7 cellular contexts compared by ENCODE assay signal in the genomic region with DNA sequence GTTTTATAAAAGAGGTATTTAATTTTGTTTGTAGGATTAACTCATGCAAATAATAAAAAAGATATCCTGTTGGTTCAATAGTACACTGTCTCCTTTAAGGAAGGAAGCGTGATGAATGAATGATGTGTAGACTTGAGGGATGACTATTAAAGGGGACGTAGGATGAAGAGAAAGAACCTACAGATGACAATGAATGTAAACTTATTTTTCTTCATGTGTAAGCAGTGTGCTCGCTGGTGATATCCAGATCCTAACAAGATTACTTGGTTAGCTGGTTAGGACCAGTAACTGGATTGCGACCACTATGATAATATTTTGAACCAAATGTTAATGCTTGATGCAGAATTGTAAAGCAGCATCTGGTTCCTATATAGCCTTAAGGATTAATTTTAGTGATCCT. TPM values are rescaled to one million over a fixed set of nuclear protein-coding genes. Genes with fewer than 3 reads are reported as not detected.
DNase-seq lines count a peak whose midpoint lies in the region; ATAC-seq, FAIRE-seq and TF ChIP-seq lines count a peak whose summit lies in the region.

No MANE protein-coding gene starts in this region.

- POLR2A ChIA-PET in HCT116 (lab: Charles Lee): interaction anchor here (0.6 to 1.1 kb wide), 2 partner anchors 11 to 106 kb away, joined by 3 read pairs; no protein-coding TSS in a partner anchor

- CTCF ChIA-PET in HCT116 (lab: Charles Lee): no interaction called here

- in situ Hi-C loops in SK-MEL-5 (cut with HindIII; ENCODE audit: low pct_unique_long_range_greater_than_20kb, low sequenced_read_pairs): no loop called here

- TF ChIP-seq RAD21 in HCT116 (IDR thresholded peaks at IDR 0.05; ENCODE audit: low read depth): no peak

- RAD21 ChIA-PET in HCT116 (lab: Charles Lee; ENCODE audit: low non-redundant PET in 1 of 2, low total read pairs in 2 of 2, uncharacterized antibody in 2 of 2, unreplicated experiment in 2 of 2): no interaction called here

- no peak for FAIRE-seq in small intestine (lab: Jason Lieb, UNC)

- no peak overlapping the region for H3K4me3 ChIP-seq in HCT116 (replicated peaks in 1 of 2; ENCODE audit: low read depth in 1 of 2, low read length in 2 of 2)
- H3K4me3 ChIP-seq in fibroblast of the aortic adventitia (ENCODE audit: low read depth, low read length): peak overlapping the region; percentile 90
- peak overlapping the region; percentile 19 to 54 for H3K4me3 ChIP-seq in small intestine (ENCODE audit: low read depth in 1 of 2, low read length in 2 of 2)

- H3K36me3 ChIP-seq in HCT116 (ENCODE audit: control insufficient read depth in 1 of 2, insufficient read depth in 2 of 2, low read length in 2 of 2) (peaks cover 21 to 30% of the 10 kb centered on the region in 2 experiments), small intestine (ENCODE audit: control insufficient read depth in 2 of 2, insufficient read depth in 2 of 2, low read length in 2 of 2) (no peaks in the 10 kb centered on the region)

- H3K9ac ChIP-seq in HCT116 (ENCODE audit: low read length): peak overlapping the region; percentile 16; the same call in 1 of the 2 replicates

- DNase-seq in HCT116 (ENCODE audit: low read depth, low spot score) (no peak), SK-MEL-5 (ENCODE audit: low read depth, low spot score) (peak; percentile 22), fibroblast of the aortic adventitia (ENCODE audit: low read depth) (no peak), small intestine (no peak), DMS53 treated with DMSO at 0.1 percent for 48 hours (lab: John Stamatoyannopoulos, UW; ENCODE audit: unreplicated experiment) (no peak)

- H3K9me2 ChIP-seq in HCT116 (ENCODE audit: insufficient read depth): no peaks in the 10 kb centered on the region

- 2 to 24% (median 8%) methylated on average over 4 of the region's 4 CpGs for WGBS in small intestine, 3 donors

- no peak overlapping the region for H2AFZ ChIP-seq in HCT116 (ENCODE audit: low read depth, low read length, poor library complexity, severe bottlenecking)

- H3K4me1 ChIP-seq in HCT116 (ENCODE audit: control insufficient read depth in 1 of 2, insufficient read depth in 2 of 2, low read length in 2 of 2) (peaks cover 32 to 72% of the 10 kb centered on the region in 2 experiments), small intestine (ENCODE audit: control insufficient read depth in 2 of 2, insufficient read depth in 1 of 2, low read depth in 1 of 2, low read length in 1 of 2) (no peaks in the 10 kb centered on the region)

- TF ChIP-seq CTCF in HCT116 (IDR thresholded peaks at IDR 0.05 in 2 of 3, conservative IDR thresholded peaks at IDR 0.05 in 1 of 3; ENCODE audit: borderline replicate concordance in 1 of 3, insufficient read depth in 1 of 3, low read depth in 2 of 3, low read length in 2 of 3) (no peak), fibroblast of the aortic adventitia (IDR thresholded peaks at IDR 0.05; ENCODE audit: insufficient read depth, low read length) (no peak)

- no peaks in the 10 kb centered on the region for H3K9me3 ChIP-seq in HCT116 (ENCODE audit: control insufficient read depth in 1 of 2, insufficient read depth in 1 of 2, low read depth in 1 of 2, low read length in 2 of 2)
- H3K9me3 ChIP-seq in small intestine (ENCODE audit: control insufficient read depth, low read depth): no peaks in the 10 kb centered on the region

- BruUV-seq in HCT116 (replicated peaks; lab: Mats Ljungman, UMichigan): no TSS peak

- H3K79me2 ChIP-seq in HCT116 (ENCODE audit: insufficient read depth, low read length): peaks cover 58% of the 10 kb centered on the region

- TF ChIP-seq POLR2A in HCT116 (IDR thresholded peaks at IDR 0.05; ENCODE audit: borderline replicate concordance, extremely low read depth, insufficient read depth, insufficient read length): no peak

- ATAC-seq in HCT116: no peak
- ATAC-seq in HG03139 (IDR thresholded peaks at IDR 0.05; ENCODE audit: unreplicated experiment): no peak
- ATAC-seq in GM19455 (IDR thresholded peaks at IDR 0.05; ENCODE audit: unreplicated experiment): no peak

- H3K27ac ChIP-seq in HCT116 (ENCODE audit: low read depth, low read length) (no peak overlapping the region), small intestine (ENCODE audit: low read depth in 1 of 2, low read length in 1 of 2) (peak overlapping the region in 1 of 2 donors; percentile 24)

- H3K27me3 ChIP-seq in HCT116 (ENCODE audit: insufficient read depth, low read length): no peaks in the 10 kb centered on the region
- H3K27me3 ChIP-seq in small intestine (ENCODE audit: control insufficient read depth in 2 of 2, insufficient read depth in 2 of 2, low read length in 2 of 2): no peaks in the 10 kb centered on the region

- intact Hi-C loops in HCT116 (cut with micrococcal nuclease): no loop called here

- H3K4me2 ChIP-seq in HCT116 (ENCODE audit: low read length): peak overlapping the region; percentile 78; the same call in 1 of the 2 replicates

- peaks cover 18% of the 10 kb centered on the region; the same call in 1 of the 2 replicates for H4K20me1 ChIP-seq in HCT116 (ENCODE audit: insufficient read depth)

TF ChIP-seq in HCT116, 20 proteins besides CTCF, POLR2A, EP300 and RAD21:
- no peak for TF ChIP-seq ZFX (IDR thresholded peaks at IDR 0.05)
- TF ChIP-seq POLR2AphosphoS5 (IDR thresholded peaks at IDR 0.05; ENCODE audit: low read depth, low read length): 0 out of 2 replicates have a peak, but pooled peaks have one; percentile 29

RNA-seq across cellular contexts. Expression of gene ARF6, which starts 2.6 kb away (rescaled TPM):
- 88.8 TPM for total RNA-seq in HCT116 (2021; ENCODE audit: unreplicated experiment)
- polyA plus RNA-seq in HCT116 (2012): 40.5 and 43.0 TPM in 2 replicates
- 39.5 and 46.5 TPM in 2 replicates for total RNA-seq in SK-MEL-5 (2014; rRNA removed; shearing (Covaris generic))
- polyA plus RNA-seq in SK-MEL-5 (2015; cell fraction: cytosol; rRNA removed): 80.7 and 83.2 TPM in 2 replicates
- 26.2 and 31.7 TPM in 2 replicates for polyA plus RNA-seq in SK-MEL-5 (2015; cell fraction: nucleus; rRNA removed)
- 101 and 130 TPM in 2 replicates for total RNA-seq in fibroblast of the aortic adventitia (ENCODE audit: low replicate concordance)
- polyA plus RNA-seq in small intestine: 10 to 100 TPM; 51.9 to 65.4 (median 64.6) TPM

RNA-seq across cellular contexts. Expression of gene NEMF, which starts 42.9 kb away (rescaled TPM):
- 57.7 TPM for total RNA-seq in HCT116 (2021; ENCODE audit: unreplicated experiment)
- 21.6 and 26.1 TPM in 2 replicates for polyA plus RNA-seq in HCT116 (2012)
- total RNA-seq in SK-MEL-5 (2014; rRNA removed; shearing (Covaris generic)): 54.8 and 56.0 TPM in 2 replicates
- 28.7 and 29.8 TPM in 2 replicates for polyA plus RNA-seq in SK-MEL-5 (2015; cell fraction: cytosol; rRNA removed)
- polyA plus RNA-seq in SK-MEL-5 (2015; cell fraction: nucleus; rRNA removed): 131 and 207 TPM in 2 replicates
- total RNA-seq in fibroblast of the aortic adventitia (ENCODE audit: low replicate concordance): 63.9 and 140 TPM in 2 replicates
- 10 to 100 TPM; 19.6 to 33.5 (median 29.1) TPM for polyA plus RNA-seq in small intestine

Comparison
In these comparisons a context has a peak if more than half of its experiments do, and no peak if none do; other contexts are left out.
1. H3K4me3 ChIP-seq: peak in fibroblast of the aortic adventitia (single experiment) and small intestine (2 of 2); none in HCT116 (0 of 2).